In the genomic region with DNA sequence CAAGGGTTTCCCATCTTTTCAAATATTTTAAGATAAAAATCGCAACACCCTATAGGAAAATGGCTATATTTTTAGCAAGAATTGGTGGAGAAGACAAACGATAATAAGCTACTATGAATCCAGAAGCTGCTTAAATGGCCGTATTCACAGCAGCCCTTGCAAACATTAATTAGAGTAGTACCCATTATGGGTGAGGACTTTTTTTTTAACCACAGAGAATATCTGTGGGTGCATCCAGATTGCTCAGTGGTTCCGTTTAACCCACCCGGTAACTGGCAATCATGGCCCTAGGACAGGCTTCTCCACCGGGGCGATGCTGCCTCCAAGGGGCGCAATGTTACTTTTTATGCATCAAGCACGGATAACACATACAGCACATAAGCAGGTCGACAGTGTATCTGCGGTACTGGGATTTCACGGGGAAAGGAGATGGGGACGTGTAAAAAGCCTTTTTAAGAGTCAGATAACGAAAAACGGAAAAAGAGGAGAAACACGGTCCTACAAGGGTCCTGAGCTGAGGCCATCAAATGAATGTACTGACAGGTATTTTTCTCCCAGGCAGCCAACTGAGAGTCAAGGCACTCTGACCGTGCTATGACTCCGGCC, we compare ENCODE assay signal across 2 cellular contexts.
TF ChIP-seq lines count a peak whose summit lies in the region.

No MANE protein-coding gene starts in this region.

TF ChIP-seq in HEK293, 187 proteins besides CTCF, POLR2A, EP300 and RAD21:
- TF ChIP-seq ZNF585B (tag by site-specific recombination; IDR thresholded peaks at IDR 0.05) (peak; percentile 36; the same call in 1 of the 2 replicates), ZBTB20 (tag by site-specific recombination; IDR thresholded peaks at IDR 0.05) (peak; percentile 77), ZNF600 (tag by site-specific recombination; IDR thresholded peaks at IDR 0.05) (peak; percentile 60; the same call in 1 of the 2 replicates), ZNF335 (tag by site-specific recombination; conservative IDR thresholded peaks at IDR 0.05) (peak; percentile 93), TRIM28 (IDR thresholded peaks at IDR 0.05; ENCODE audit: borderline replicate concordance, low read length) (peak; percentile 67; the same call in 1 of the 2 replicates), ZBTB17 (tag by site-specific recombination; IDR thresholded peaks at IDR 0.05) (peak; percentile 70; the same call in 1 of the 2 replicates), ZNF654 (tag by site-specific recombination; IDR thresholded peaks at IDR 0.05; ENCODE audit: low read depth) (peak; percentile 43; the same call in 1 of the 2 replicates), ZNF776 (tag by site-specific recombination; IDR thresholded peaks at IDR 0.05; ENCODE audit: borderline replicate concordance) (no peak), ZNF274 (IDR thresholded peaks at IDR 0.05; ENCODE audit: low read length) (no peak), ZNF274 (tag by site-specific recombination; IDR thresholded peaks at IDR 0.05; ENCODE audit: borderline replicate concordance) (no peak), ZNF629 (tag by site-specific recombination; IDR thresholded peaks at IDR 0.05) (0 out of 2 replicates have a peak, but pooled peaks have one; percentile 13)

TF ChIP-seq in H1, 55 proteins besides CTCF, POLR2A, EP300 and RAD21:
- no peak for TF ChIP-seq KDM4A (IDR thresholded peaks at IDR 0.05; ENCODE audit: low read depth, low read length, severe bottlenecking)
- no peak for TF ChIP-seq CTBP2 (IDR thresholded peaks at IDR 0.05; ENCODE audit: borderline replicate concordance, insufficient read depth, insufficient read length, low read length)
- TF ChIP-seq, protein P1, sequence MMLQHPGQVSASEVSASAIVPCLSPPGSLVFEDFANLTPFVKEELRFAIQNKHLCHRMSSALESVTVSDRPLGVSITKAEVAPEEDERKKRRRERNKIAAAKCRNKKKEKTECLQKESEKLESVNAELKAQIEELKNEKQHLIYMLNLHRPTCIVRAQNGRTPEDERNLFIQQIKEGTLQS (IDR thresholded peaks at IDR 0.05; ENCODE audit: insufficient read depth, low read depth, low read length): no peak
- TF ChIP-seq, protein P2, sequence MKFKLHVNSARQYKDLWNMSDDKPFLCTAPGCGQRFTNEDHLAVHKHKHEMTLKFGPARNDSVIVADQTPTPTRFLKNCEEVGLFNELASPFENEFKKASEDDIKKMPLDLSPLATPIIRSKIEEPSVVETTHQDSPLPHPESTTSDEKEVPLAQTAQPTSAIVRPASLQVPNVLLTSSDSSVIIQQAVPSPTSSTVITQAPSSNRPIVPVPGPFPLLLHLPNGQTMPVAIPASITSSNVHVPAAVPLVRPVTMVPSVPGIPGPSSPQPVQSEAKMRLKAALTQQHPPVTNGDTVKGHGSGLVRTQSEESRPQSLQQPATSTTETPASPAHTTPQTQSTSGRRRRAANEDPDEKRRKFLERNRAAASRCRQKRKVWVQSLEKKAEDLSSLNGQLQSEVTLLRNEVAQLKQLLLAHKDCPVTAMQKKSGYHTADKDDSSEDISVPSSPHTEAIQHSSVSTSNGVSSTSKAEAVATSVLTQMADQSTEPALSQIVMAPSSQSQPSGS (IDR thresholded peaks at IDR 0.05; ENCODE audit: low read length): no peak
- TF ChIP-seq TAF1 (IDR thresholded peaks at IDR 0.05; ENCODE audit: low read depth, low read length): no peak
- no peak for TF ChIP-seq PHF8 (conservative IDR thresholded peaks at IDR 0.05; ENCODE audit: low read depth, low read length)
- no peak for TF ChIP-seq SIRT6 (IDR thresholded peaks at IDR 0.05; ENCODE audit: low read length)
- TF ChIP-seq CHD2 (IDR thresholded peaks at IDR 0.05; ENCODE audit: low read length): no peak
- no peak for TF ChIP-seq KDM1A (IDR thresholded peaks at IDR 0.05; ENCODE audit: borderline replicate concordance, low read length)
- no peak for TF ChIP-seq NRF1 (IDR thresholded peaks at IDR 0.05; ENCODE audit: low read depth, low read length)
- TF ChIP-seq, protein P3, sequence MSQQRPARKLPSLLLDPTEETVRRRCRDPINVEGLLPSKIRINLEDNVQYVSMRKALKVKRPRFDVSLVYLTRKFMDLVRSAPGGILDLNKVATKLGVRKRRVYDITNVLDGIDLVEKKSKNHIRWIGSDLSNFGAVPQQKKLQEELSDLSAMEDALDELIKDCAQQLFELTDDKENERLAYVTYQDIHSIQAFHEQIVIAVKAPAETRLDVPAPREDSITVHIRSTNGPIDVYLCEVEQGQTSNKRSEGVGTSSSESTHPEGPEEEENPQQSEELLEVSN (IDR thresholded peaks at IDR 0.05): no peak
- no peak for TF ChIP-seq MAFK (IDR thresholded peaks at IDR 0.05; ENCODE audit: low read depth, low read length)
